ENCODE assay signal across 2 cellular contexts in the genomic region with DNA sequence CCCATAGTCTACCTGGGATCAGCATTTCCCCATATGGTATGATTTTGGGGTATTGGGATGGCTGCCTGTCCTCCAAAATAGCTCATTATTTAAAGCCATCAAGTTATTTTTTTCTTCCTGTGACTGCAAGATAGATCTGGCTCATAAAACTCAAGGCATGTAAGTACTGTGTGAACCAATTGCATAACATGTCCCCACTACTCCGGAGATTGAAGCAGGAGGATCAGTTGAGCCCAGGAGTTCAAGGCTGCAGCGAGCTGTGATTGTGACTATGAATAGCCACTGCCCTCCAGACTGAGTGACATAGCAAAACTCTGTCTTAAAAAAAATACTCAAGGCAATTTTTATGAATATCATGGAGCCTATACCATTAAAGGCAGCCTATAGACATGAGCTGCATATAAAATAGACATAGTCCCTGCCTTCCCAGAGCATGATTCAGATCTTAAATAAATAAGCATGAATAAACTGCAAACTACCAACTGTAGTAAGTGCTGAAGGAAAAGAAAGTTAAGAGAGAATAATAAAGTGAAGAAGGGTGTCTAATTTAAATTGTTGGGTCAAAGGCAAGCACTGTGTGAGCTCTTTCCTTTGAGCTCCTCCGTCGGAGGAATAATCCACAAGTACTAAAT.
A peak's percentile ranks its signal among the peaks of the same experiment; 100 is the strongest.
TF ChIP-seq lines count a peak whose summit lies in the region.

No MANE protein-coding gene starts in this region.

TF ChIP-seq in GM23338, 12 proteins besides CTCF, POLR2A, EP300 and RAD21:
- TF ChIP-seq, protein P1, sequence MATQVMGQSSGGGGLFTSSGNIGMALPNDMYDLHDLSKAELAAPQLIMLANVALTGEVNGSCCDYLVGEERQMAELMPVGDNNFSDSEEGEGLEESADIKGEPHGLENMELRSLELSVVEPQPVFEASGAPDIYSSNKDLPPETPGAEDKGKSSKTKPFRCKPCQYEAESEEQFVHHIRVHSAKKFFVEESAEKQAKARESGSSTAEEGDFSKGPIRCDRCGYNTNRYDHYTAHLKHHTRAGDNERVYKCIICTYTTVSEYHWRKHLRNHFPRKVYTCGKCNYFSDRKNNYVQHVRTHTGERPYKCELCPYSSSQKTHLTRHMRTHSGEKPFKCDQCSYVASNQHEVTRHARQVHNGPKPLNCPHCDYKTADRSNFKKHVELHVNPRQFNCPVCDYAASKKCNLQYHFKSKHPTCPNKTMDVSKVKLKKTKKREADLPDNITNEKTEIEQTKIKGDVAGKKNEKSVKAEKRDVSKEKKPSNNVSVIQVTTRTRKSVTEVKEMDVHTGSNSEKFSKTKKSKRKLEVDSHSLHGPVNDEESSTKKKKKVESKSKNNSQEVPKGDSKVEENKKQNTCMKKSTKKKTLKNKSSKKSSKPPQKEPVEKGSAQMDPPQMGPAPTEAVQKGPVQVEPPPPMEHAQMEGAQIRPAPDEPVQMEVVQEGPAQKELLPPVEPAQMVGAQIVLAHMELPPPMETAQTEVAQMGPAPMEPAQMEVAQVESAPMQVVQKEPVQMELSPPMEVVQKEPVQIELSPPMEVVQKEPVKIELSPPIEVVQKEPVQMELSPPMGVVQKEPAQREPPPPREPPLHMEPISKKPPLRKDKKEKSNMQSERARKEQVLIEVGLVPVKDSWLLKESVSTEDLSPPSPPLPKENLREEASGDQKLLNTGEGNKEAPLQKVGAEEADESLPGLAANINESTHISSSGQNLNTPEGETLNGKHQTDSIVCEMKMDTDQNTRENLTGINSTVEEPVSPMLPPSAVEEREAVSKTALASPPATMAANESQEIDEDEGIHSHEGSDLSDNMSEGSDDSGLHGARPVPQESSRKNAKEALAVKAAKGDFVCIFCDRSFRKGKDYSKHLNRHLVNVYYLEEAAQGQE (IDR thresholded peaks at IDR 0.05; ENCODE audit: unreplicated experiment): no peak
- TF ChIP-seq POLR2AphosphoS5 (IDR thresholded peaks at IDR 0.05; ENCODE audit: low read depth) (no peak), ZNF114 (CRISPR knock-in tag; IDR thresholded peaks at IDR 0.05) (no peak), ZNF331 (CRISPR knock-in tag; IDR thresholded peaks at IDR 0.05; ENCODE audit: low read depth) (no peak), STAT1 (IDR thresholded peaks at IDR 0.05; ENCODE audit: unreplicated experiment) (no peak), NANOG (IDR thresholded peaks at IDR 0.05; ENCODE audit: borderline replicate concordance) (no peak), EZH2phosphoT487 (IDR thresholded peaks at IDR 0.05; ENCODE audit: unreplicated experiment) (no peak)
- TF ChIP-seq, protein P2, sequence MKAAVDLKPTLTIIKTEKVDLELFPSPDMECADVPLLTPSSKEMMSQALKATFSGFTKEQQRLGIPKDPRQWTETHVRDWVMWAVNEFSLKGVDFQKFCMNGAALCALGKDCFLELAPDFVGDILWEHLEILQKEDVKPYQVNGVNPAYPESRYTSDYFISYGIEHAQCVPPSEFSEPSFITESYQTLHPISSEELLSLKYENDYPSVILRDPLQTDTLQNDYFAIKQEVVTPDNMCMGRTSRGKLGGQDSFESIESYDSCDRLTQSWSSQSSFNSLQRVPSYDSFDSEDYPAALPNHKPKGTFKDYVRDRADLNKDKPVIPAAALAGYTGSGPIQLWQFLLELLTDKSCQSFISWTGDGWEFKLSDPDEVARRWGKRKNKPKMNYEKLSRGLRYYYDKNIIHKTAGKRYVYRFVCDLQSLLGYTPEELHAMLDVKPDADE (IDR thresholded peaks at IDR 0.05): no peak
- TF ChIP-seq, protein P3, sequence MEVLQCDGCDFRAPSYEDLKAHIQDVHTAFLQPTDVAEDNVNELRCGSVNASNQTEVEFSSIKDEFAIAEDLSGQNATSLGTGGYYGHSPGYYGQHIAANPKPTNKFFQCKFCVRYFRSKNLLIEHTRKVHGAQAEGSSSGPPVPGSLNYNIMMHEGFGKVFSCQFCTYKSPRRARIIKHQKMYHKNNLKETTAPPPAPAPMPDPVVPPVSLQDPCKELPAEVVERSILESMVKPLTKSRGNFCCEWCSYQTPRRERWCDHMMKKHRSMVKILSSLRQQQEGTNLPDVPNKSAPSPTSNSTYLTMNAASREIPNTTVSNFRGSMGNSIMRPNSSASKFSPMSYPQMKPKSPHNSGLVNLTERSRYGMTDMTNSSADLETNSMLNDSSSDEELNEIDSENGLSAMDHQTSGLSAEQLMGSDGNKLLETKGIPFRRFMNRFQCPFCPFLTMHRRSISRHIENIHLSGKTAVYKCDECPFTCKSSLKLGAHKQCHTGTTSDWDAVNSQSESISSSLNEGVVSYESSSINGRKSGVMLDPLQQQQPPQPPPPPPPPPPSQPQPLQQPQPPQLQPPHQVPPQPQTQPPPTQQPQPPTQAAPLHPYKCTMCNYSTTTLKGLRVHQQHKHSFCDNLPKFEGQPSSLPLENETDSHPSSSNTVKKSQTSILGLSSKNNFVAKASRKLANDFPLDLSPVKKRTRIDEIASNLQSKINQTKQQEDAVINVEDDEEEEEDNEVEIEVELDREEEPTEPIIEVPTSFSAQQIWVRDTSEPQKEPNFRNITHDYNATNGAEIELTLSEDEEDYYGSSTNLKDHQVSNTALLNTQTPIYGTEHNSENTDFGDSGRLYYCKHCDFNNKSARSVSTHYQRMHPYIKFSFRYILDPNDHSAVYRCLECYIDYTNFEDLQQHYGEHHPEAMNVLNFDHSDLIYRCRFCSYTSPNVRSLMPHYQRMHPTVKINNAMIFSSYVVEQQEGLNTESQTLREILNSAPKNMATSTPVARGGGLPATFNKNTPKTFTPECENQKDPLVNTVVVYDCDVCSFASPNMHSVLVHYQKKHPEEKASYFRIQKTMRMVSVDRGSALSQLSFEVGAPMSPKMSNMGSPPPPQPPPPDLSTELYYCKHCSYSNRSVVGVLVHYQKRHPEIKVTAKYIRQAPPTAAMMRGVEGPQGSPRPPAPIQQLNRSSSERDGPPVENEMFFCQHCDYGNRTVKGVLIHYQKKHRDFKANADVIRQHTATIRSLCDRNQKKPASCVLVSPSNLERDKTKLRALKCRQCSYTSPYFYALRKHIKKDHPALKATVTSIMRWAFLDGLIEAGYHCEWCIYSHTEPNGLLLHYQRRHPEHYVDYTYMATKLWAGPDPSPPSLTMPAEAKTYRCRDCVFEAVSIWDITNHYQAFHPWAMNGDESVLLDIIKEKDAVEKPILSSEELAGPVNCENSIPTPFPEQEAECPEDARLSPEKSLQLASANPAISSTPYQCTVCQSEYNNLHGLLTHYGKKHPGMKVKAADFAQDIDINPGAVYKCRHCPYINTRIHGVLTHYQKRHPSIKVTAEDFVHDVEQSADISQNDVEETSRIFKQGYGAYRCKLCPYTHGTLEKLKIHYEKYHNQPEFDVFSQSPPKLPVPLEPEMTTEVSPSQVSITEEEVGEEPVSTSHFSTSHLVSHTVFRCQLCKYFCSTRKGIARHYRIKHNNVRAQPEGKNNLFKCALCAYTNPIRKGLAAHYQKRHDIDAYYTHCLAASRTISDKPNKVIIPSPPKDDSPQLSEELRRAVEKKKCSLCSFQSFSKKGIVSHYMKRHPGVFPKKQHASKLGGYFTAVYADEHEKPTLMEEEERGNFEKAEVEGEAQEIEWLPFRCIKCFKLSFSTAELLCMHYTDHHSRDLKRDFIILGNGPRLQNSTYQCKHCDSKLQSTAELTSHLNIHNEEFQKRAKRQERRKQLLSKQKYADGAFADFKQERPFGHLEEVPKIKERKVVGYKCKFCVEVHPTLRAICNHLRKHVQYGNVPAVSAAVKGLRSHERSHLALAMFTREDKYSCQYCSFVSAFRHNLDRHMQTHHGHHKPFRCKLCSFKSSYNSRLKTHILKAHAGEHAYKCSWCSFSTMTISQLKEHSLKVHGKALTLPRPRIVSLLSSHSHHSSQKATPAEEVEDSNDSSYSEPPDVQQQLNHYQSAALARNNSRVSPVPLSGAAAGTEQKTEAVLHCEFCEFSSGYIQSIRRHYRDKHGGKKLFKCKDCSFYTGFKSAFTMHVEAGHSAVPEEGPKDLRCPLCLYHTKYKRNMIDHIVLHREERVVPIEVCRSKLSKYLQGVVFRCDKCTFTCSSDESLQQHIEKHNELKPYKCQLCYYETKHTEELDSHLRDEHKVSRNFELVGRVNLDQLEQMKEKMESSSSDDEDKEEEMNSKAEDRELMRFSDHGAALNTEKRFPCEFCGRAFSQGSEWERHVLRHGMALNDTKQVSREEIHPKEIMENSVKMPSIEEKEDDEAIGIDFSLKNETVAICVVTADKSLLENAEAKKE (CRISPR knock-in tag; IDR thresholded peaks at IDR 0.05): no peak

TF ChIP-seq in HepG2, 621 proteins besides CTCF, POLR2A, EP300 and RAD21:
- TF ChIP-seq ZNF607 (CRISPR knock-in tag; IDR thresholded peaks at IDR 0.05; ENCODE audit: borderline replicate concordance): no peak
- TF ChIP-seq CEBPG (CRISPR knock-in tag; IDR thresholded peaks at IDR 0.05): peak; percentile 44; the same call in 1 of the 2 replicates
- TF ChIP-seq ZMYM3 (CRISPR knock-in tag; IDR thresholded peaks at IDR 0.05): no peak
- peak; percentile 30; the same call in 1 of the 2 replicates for TF ChIP-seq CEBPB (IDR thresholded peaks at IDR 0.05; ENCODE audit: borderline replicate concordance, low read depth, low read length)
- TF ChIP-seq, protein P4, sequence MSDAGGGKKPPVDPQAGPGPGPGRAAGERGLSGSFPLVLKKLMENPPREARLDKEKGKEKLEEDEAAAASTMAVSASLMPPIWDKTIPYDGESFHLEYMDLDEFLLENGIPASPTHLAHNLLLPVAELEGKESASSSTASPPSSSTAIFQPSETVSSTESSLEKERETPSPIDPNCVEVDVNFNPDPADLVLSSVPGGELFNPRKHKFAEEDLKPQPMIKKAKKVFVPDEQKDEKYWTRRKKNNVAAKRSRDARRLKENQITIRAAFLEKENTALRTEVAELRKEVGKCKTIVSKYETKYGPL (CRISPR knock-in tag; IDR thresholded peaks at IDR 0.05): peak; percentile 92
- peak; percentile 47; the same call in 1 of the 2 replicates for TF ChIP-seq RARA (CRISPR knock-in tag; IDR thresholded peaks at IDR 0.05)
- TF ChIP-seq HNF4A (CRISPR knock-in tag; IDR thresholded peaks at IDR 0.05): peak; percentile 38; the same call in 1 of the 2 replicates
